In genomic region chr7:50725774-50726173, GRCh38 we compare ENCODE assay signal across 14 cellular contexts. TPM values are rescaled to one million over a fixed set of nuclear protein-coding genes. Genes with fewer than 3 reads are reported as not detected.
DNase-seq lines count a peak whose midpoint lies in the region; ATAC-seq, FAIRE-seq and TF ChIP-seq lines count a peak whose summit lies in the region.
"Had no signal": no experiment of that assay in that cellular context is flagged by ENCODE, and none has a peak within 500 bp of the region (broad histone marks: within the 10 kb centered on the region; RNA-seq: fewer than 3 reads in every experiment).

No MANE protein-coding gene starts in this region.

- no peak for TF ChIP-seq POLR2A in ovary (IDR thresholded peaks at IDR 0.05)

- DNase-seq in WTC11 (ENCODE audit: low spot score), result no peak
- DNase-seq in dermis microvascular lymphatic vessel endothelial cell (ENCODE audit: low read depth in 2 of 2), result peak; percentile 37 to 63
- peak in 3 of 5 donors; percentile 26 to 47 (median 44) for DNase-seq in ovary
- peak; percentile 27 for DNase-seq in ureter (ENCODE audit: low spot score)
- DNase-seq in urothelium cell line (ENCODE audit: low spot score), result no peak
- DNase-seq in nephron progenitor cell, result no peak
- DNase-seq: BE2C; Caco-2; CD8-positive, alpha-beta memory T cell had no signal

- POLR2A ChIA-PET in WTC11 (lab: Charles Lee), result no interaction called here

- no peak for ATAC-seq in WTC11
- no peak for ATAC-seq in HG03571 (IDR thresholded peaks at IDR 0.05; ENCODE audit: unreplicated experiment)
- ATAC-seq: A549 had no signal

- TF ChIP-seq CTCF in WTC11 (IDR thresholded peaks at IDR 0.05) (no peak), ovary (IDR thresholded peaks at IDR 0.05) (no peak), nephron progenitor cell (IDR thresholded peaks at IDR 0.05) (no peak)

- WGBS in ovary, 3 donors, result 6 to 25% (median 7%) methylated on average over 3 of the region's 3 CpGs

- no peaks in the 10 kb centered on the region for H3K36me3 ChIP-seq in ovary
- H3K36me3 ChIP-seq: BE2C had no signal

- H3K36me3 Mint-ChIP-seq in WTC11 (no peaks in the 10 kb centered on the region), nephron progenitor cell (ENCODE audit: low read depth) (peaks cover 5% of the 10 kb centered on the region)
- H3K36me3 Mint-ChIP-seq: CD8-positive, alpha-beta memory T cell; IgD-negative memory B cell had no signal

- H3K27ac Mint-ChIP-seq in WTC11, result peak overlapping the region; percentile 45; the same call in 1 of the 2 replicates
- no peak overlapping the region for H3K27ac Mint-ChIP-seq in nephron progenitor cell
- H3K27ac Mint-ChIP-seq: IgD-negative memory B cell had no signal

- H3K4me1 ChIP-seq in ovary (ENCODE audit: insufficient read depth), result peaks cover 14% of the 10 kb centered on the region
- H3K4me1 ChIP-seq: BE2C had no signal

- FAIRE-seq in urothelium cell line (lab: Jason Lieb, UNC), result no peak
- FAIRE-seq: A549, H1 had no signal

- H3K4me3 Mint-ChIP-seq in WTC11 (no peak overlapping the region), nephron progenitor cell (no peak overlapping the region)
- H3K4me3 Mint-ChIP-seq: CD8-positive, alpha-beta memory T cell; IgD-negative memory B cell had no signal

- no peaks in the 10 kb centered on the region for H3K27me3 Mint-ChIP-seq in WTC11 (ENCODE audit: low read depth)
- H3K27me3 Mint-ChIP-seq in nephron progenitor cell (ENCODE audit: low read depth, poor library complexity), result peaks cover 3% of the 10 kb centered on the region

- no peak overlapping the region for H3K4me3 ChIP-seq in ovary
- H3K4me3 ChIP-seq: A549, HAP-1 had no signal

- no peaks in the 10 kb centered on the region for H3K27me3 ChIP-seq in ovary

- H3K4me1 Mint-ChIP-seq in WTC11 (peaks cover 32% of the 10 kb centered on the region), nephron progenitor cell (peaks cover 34% of the 10 kb centered on the region)

- intact Hi-C loops in ovary (cut with DNase I), result no loop called here

- TF ChIP-seq EP300 in ovary (IDR thresholded peaks at IDR 0.05), result no peak

- H3K9me3 Mint-ChIP-seq in WTC11 (no peaks in the 10 kb centered on the region), nephron progenitor cell (no peaks in the 10 kb centered on the region)
- H3K9me3 Mint-ChIP-seq: CD8-positive, alpha-beta memory T cell had no signal

- no peaks in the 10 kb centered on the region for H3K9me3 ChIP-seq in ovary
- H3K9me3 ChIP-seq: A549, BE2C, Caco-2, HAP-1 had no signal

- CTCF ChIA-PET in WTC11 (lab: Charles Lee), result no interaction called here

- H3K27ac ChIP-seq in ovary, result no peak overlapping the region
- H3K27ac ChIP-seq: A549 had no signal

TF ChIP-seq in WTC11, 78 proteins besides CTCF, POLR2A, EP300 and RAD21:
- TF ChIP-seq PREB (CRISPR knock-in tag; IDR thresholded peaks at IDR 0.05; ENCODE audit: borderline replicate concordance) (no peak), AR (CRISPR knock-in tag; IDR thresholded peaks at IDR 0.05) (no peak), ARID4B (CRISPR knock-in tag; IDR thresholded peaks at IDR 0.05; ENCODE audit: borderline replicate concordance) (no peak), ZNF232 (CRISPR knock-in tag; IDR thresholded peaks at IDR 0.05) (no peak), ZNF121 (CRISPR knock-in tag; IDR thresholded peaks at IDR 0.05) (no peak)
- TF ChIP-seq, protein P1, sequence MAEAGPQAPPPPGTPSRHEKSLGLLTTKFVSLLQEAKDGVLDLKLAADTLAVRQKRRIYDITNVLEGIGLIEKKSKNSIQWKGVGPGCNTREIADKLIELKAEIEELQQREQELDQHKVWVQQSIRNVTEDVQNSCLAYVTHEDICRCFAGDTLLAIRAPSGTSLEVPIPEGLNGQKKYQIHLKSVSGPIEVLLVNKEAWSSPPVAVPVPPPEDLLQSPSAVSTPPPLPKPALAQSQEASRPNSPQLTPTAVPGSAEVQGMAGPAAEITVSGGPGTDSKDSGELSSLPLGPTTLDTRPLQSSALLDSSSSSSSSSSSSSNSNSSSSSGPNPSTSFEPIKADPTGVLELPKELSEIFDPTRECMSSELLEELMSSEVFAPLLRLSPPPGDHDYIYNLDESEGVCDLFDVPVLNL (CRISPR knock-in tag; IDR thresholded peaks at IDR 0.05; ENCODE audit: borderline replicate concordance, low read depth), result no peak

RNA-seq across cellular contexts. Expression of gene GRB10, which starts 56.9 kb away (rescaled TPM):
- 66.0 to 103 TPM (median 67.3 TPM) in 3 replicates for total RNA-seq in WTC11 (2021)
- total RNA-seq in dermis microvascular lymphatic vessel endothelial cell, result 97.2 and 98.5 TPM in 2 replicates
- 10 to 100 TPM; 17.5 to 93.3 (median 27.8) TPM for total RNA-seq in ovary
- polyA plus RNA-seq in ovary, result 10 to 100 TPM in 1 of 2 donors, 1 to 10 TPM in 1; 10.0 to 27.8 TPM
- total RNA-seq in ureter, result 106 TPM

Comparison
In these comparisons a context has a peak if more than half of its experiments do, and no peak if none do; other contexts are left out.
1. DNase-seq: peak in dermis microvascular lymphatic vessel endothelial cell (2 of 2), ovary (3 of 5) and ureter (single experiment); none in WTC11 (single experiment), urothelium cell line (single experiment) and nephron progenitor cell (single experiment).